1 cellular context compared by ENCODE assay signal in genomic region chr19:2507109-2507508, GRCh38.
TF ChIP-seq lines count a peak whose summit lies in the region.

No MANE protein-coding gene starts in this region.

TF ChIP-seq in K562, 482 proteins besides CTCF, POLR2A, EP300 and RAD21 (continued from another document and continues in another):
- TF ChIP-seq PRDM10 (IDR thresholded peaks at IDR 0.05; ENCODE audit: partially characterized antibody) (peak; percentile 68), HLTF (IDR thresholded peaks at IDR 0.05) (no peak), TEAD2 (tag; IDR thresholded peaks at IDR 0.05) (no peak), ZNF347 (CRISPR knock-in tag; IDR thresholded peaks at IDR 0.05; ENCODE audit: low read depth) (no peak), ZNF586 (CRISPR knock-in tag; conservative IDR thresholded peaks at IDR 0.05) (no peak), POLR2G (IDR thresholded peaks at IDR 0.05; ENCODE audit: low read depth, low read length) (no peak), KLF10 (CRISPR knock-in tag; IDR thresholded peaks at IDR 0.05) (no peak), ZMIZ1 (IDR thresholded peaks at IDR 0.05; ENCODE audit: low read depth in 2 of 2, low read length in 2 of 2) (no peak), HDAC3 (IDR thresholded peaks at IDR 0.05; ENCODE audit: borderline replicate concordance, partially characterized antibody) (no peak), SIN3B (IDR thresholded peaks at IDR 0.05; ENCODE audit: low read depth) (no peak), SMARCC2 (IDR thresholded peaks at IDR 0.05; ENCODE audit: low read depth) (no peak), E2F4 (CRISPR knock-in tag; IDR thresholded peaks at IDR 0.05; ENCODE audit: low read depth) (no peak), TCF3 (CRISPR knock-in tag; IDR thresholded peaks at IDR 0.05) (no peak), ZBTB7A (IDR thresholded peaks at IDR 0.05; ENCODE audit: borderline replicate concordance, control insufficient read depth, low read depth, low read length) (no peak), CEBPB (tag; IDR thresholded peaks at IDR 0.05) (no peak; the same call in 1 of the 2 replicates), ZFP36 (IDR thresholded peaks at IDR 0.05; ENCODE audit: low read depth, low read length, partially characterized antibody) (no peak), EGR1 (conservative IDR thresholded peaks at IDR 0.05) (no peak), ZNF316 (IDR thresholded peaks at IDR 0.05) (no peak), RNF2 (IDR thresholded peaks at IDR 0.05) (no peak), ZBTB17 (CRISPR knock-in tag; IDR thresholded peaks at IDR 0.05) (peak; percentile 39; the same call in 1 of the 2 replicates), SRSF1 (IDR thresholded peaks at IDR 0.05; ENCODE audit: low read depth, low read length) (no peak), ZNF79 (CRISPR knock-in tag; IDR thresholded peaks at IDR 0.05; ENCODE audit: low read depth) (no peak), BCL6 (CRISPR knock-in tag; IDR thresholded peaks at IDR 0.05) (0 out of 2 replicates have a peak, but pooled peaks have one; percentile 30), FOXK1 (CRISPR knock-in tag; IDR thresholded peaks at IDR 0.05; ENCODE audit: borderline replicate concordance) (no peak), XRCC3 (IDR thresholded peaks at IDR 0.05) (no peak), ZEB2 (IDR thresholded peaks at IDR 0.05) (no peak), ZNF764 (CRISPR knock-in tag; IDR thresholded peaks at IDR 0.05; ENCODE audit: low read depth) (no peak), ZNF444 (CRISPR knock-in tag; IDR thresholded peaks at IDR 0.05) (no peak), PBX2 (CRISPR knock-in tag; IDR thresholded peaks at IDR 0.05; ENCODE audit: low read depth) (no peak), PBX2 (tag; conservative IDR thresholded peaks at IDR 0.05; ENCODE audit: low read depth) (no peak), GTF2A2 (tag; IDR thresholded peaks at IDR 0.05) (no peak), MTA3 (IDR thresholded peaks at IDR 0.05; ENCODE audit: borderline replicate concordance) (no peak; the same call in 1 of the 2 replicates), BCOR (IDR thresholded peaks at IDR 0.05) (no peak), NR2C2 (CRISPR knock-in tag; IDR thresholded peaks at IDR 0.05) (no peak), NR2C2 (tag; IDR thresholded peaks at IDR 0.05) (peak; percentile 33; the same call in 1 of the 2 replicates), ZNF76 (CRISPR knock-in tag; IDR thresholded peaks at IDR 0.05; ENCODE audit: borderline replicate concordance) (no peak), MECOM (CRISPR knock-in tag; IDR thresholded peaks at IDR 0.05) (no peak), ARHGAP35 (IDR thresholded peaks at IDR 0.05; ENCODE audit: partially characterized antibody) (no peak)
- TF ChIP-seq, protein P1, sequence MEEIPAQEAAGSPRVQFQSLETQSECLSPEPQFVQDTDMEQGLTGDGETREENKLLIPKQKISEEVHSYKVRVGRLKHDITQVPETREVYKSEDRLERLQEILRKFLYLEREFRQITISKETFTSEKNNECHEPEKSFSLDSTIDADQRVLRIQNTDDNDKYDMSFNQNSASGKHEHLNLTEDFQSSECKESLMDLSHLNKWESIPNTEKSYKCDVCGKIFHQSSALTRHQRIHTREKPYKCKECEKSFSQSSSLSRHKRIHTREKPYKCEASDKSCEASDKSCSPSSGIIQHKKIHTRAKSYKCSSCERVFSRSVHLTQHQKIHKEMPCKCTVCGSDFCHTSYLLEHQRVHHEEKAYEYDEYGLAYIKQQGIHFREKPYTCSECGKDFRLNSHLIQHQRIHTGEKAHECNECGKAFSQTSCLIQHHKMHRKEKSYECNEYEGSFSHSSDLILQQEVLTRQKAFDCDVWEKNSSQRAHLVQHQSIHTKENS (CRISPR knock-in tag; IDR thresholded peaks at IDR 0.05): no peak
- TF ChIP-seq, protein P2, sequence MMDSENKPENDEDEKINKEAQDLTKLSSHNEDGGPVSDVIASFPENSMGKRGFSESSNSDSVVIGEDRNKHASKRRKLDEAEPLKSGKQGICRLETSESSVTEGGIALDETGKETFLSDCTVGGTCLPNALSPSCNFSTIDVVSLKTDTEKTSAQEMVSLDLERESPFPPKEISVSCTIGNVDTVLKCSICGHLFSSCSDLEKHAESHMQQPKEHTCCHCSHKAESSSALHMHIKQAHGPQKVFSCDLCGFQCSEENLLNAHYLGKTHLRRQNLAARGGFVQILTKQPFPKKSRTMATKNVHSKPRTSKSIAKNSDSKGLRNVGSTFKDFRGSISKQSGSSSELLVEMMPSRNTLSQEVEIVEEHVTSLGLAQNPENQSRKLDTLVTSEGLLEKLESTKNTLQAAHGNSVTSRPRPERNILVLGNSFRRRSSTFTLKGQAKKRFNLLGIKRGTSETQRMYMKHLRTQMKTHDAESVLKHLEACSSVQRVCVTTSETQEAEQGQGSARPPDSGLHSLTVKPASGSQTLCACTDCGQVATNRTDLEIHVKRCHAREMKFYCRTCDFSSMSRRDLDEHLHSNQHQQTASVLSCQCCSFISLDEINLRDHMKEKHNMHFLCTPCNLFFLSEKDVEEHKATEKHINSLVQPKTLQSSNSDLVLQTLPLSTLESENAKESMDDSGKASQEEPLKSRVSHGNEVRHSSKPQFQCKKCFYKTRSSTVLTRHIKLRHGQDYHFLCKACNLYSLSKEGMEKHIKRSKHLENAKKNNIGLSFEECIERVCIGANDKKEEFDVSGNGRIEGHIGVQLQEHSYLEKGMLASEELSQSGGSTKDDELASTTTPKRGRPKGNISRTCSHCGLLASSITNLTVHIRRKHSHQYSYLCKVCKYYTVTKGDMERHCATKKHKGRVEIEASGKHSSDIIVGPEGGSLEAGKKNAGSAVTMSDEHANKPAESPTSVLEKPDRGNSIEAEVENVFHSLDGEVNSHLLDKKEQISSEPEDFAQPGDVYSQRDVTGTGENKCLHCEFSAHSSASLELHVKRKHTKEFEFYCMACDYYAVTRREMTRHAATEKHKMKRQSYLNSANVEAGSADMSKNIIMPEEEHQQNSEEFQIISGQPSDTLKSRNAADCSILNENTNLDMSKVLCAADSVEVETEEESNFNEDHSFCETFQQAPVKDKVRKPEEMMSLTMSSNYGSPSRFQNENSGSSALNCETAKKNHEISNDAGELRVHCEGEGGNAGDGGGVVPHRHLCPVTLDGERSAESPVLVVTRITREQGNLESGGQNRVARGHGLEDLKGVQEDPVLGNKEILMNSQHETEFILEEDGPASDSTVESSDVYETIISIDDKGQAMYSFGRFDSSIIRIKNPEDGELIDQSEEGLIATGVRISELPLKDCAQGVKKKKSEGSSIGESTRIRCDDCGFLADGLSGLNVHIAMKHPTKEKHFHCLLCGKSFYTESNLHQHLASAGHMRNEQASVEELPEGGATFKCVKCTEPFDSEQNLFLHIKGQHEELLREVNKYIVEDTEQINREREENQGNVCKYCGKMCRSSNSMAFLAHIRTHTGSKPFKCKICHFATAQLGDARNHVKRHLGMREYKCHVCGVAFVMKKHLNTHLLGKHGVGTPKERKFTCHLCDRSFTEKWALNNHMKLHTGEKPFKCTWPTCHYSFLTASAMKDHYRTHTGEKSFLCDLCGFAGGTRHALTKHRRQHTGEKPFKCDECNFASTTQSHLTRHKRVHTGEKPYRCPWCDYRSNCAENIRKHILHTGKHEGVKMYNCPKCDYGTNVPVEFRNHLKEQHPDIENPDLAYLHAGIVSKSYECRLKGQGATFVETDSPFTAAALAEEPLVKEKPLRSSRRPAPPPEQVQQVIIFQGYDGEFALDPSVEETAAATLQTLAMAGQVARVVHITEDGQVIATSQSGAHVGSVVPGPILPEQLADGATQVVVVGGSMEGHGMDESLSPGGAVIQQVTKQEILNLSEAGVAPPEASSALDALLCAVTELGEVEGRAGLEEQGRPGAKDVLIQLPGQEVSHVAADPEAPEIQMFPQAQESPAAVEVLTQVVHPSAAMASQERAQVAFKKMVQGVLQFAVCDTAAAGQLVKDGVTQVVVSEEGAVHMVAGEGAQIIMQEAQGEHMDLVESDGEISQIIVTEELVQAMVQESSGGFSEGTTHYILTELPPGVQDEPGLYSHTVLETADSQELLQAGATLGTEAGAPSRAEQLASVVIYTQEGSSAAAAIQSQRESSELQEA (IDR thresholded peaks at IDR 0.05; ENCODE audit: low read depth): no peak
